Comparison of ENCODE assay signal across 9 cellular contexts in the genomic region with DNA sequence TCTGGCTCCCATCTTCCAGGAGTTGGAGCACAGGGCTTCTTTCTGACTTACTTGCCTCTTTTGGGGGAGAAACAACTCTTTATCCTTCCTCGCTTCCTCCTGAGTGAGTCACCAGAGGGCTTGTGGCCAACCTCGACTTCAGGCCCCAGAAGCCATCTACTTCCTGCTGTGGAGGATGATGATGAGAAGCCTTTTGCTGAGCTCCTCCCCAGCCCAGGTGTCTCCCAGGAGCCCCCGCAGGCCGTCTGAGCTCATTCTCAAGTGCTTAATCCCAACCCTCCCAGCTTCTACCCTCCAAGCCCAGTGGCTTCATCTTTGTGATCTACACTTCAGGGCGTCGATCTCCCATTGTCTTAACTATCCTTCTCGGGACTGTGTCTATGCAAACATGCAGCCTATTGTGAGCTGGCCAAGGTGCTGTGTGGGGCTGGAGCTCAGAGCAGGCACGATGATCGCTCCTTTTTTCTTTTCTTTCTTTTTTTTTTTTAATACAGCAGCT. TPM values are rescaled to one million over a fixed set of nuclear protein-coding genes. Genes with fewer than 3 reads are reported as not detected.
DNase-seq lines count a peak whose midpoint lies in the region; ATAC-seq and TF ChIP-seq lines count a peak whose summit lies in the region.
"Had no signal": no experiment of that assay in that cellular context is flagged by ENCODE, and none has a peak within 500 bp of the region (broad histone marks: within the 10 kb centered on the region; RNA-seq: fewer than 3 reads in every experiment).

No MANE protein-coding gene starts in this region.

- H4K8ac ChIP-seq in neuronal stem cell (ENCODE audit: low read depth, low read length) = no peak overlapping the region

- no peaks in the 10 kb centered on the region for H3K9me3 ChIP-seq in PC-9 (ENCODE audit: insufficient read depth, low read depth)
- no peaks in the 10 kb centered on the region for H3K9me3 ChIP-seq in neuronal stem cell (replicated peaks in 1 of 2; ENCODE audit: control insufficient read depth in 2 of 2, insufficient read depth in 1 of 2, low read depth in 1 of 2, low read length in 2 of 2)

- H3K27me3 ChIP-seq in PC-9 (ENCODE audit: insufficient read depth, low read depth) = no peaks in the 10 kb centered on the region
- peaks cover 0 to 30% (median 0%) of the 10 kb centered on the region in 3 experiments for H3K27me3 ChIP-seq in neuronal stem cell (ENCODE audit: control insufficient read depth in 3 of 3, insufficient read depth in 3 of 3, low read depth in 1 of 3, low read length in 3 of 3)

- H3K79me1 ChIP-seq in neuronal stem cell (ENCODE audit: low read depth, low read length) = no peaks in the 10 kb centered on the region

- DNase-seq in Daoy (ENCODE audit: low read depth) (peak; percentile 70), PC-9 (peak; percentile 64 to 74), neuronal stem cell (ENCODE audit: low spot score) (no peak), NCI-H1048 (lab: John Stamatoyannopoulos, UW) (no peak), NCI-H146 (lab: John Stamatoyannopoulos, UW) (no peak)
- DNase-seq in activated naive CD4-positive, alpha-beta T cell treated with anti-CD3 and anti-CD28 coated beads for 36 hours = peak; percentile 81
- DNase-seq: cortex of kidney had no signal

- H3K9me2 ChIP-seq in PC-9 (ENCODE audit: insufficient read depth) = no peaks in the 10 kb centered on the region

- TF ChIP-seq POLR2A in GM18505 (IDR thresholded peaks at IDR 0.05; ENCODE audit: borderline replicate concordance, extremely low read depth, insufficient read depth, insufficient read length) = no peak

- ATAC-seq in GM18511 (IDR thresholded peaks at IDR 0.05; ENCODE audit: unreplicated experiment) (no peak), GM18505 (IDR thresholded peaks at IDR 0.05; ENCODE audit: unreplicated experiment) (no peak)

- no peak for TF ChIP-seq CTCF in PC-9 (conservative IDR thresholded peaks at IDR 0.05)

- H2BK12ac ChIP-seq in neuronal stem cell (ENCODE audit: low read length) = no peak overlapping the region

- H3K4me3 ChIP-seq in PC-9 (no peak overlapping the region), neuronal stem cell (ENCODE audit: low read length in 2 of 2) (no peak overlapping the region)

- H2BK15ac ChIP-seq in neuronal stem cell (ENCODE audit: low read length) = no peak overlapping the region

- no peaks in the 10 kb centered on the region for H3K27me3 Mint-ChIP-seq in activated naive CD4-positive, alpha-beta T cell treated with anti-CD3 and anti-CD28 coated beads for 36 hours (ENCODE audit: low read depth)

- H3K4me2 ChIP-seq in PC-9 = peak overlapping the region; percentile 37
- H3K4me2 ChIP-seq in neuronal stem cell (ENCODE audit: insufficient read depth, low read length, poor library complexity, severe bottlenecking) = no peak overlapping the region

- H3K4me1 ChIP-seq in PC-9 (replicated peaks; ENCODE audit: insufficient read depth) = peaks cover 11% of the 10 kb centered on the region
- H3K4me1 ChIP-seq in neuronal stem cell (ENCODE audit: control insufficient read depth in 2 of 2, insufficient read depth in 1 of 2, low read depth in 1 of 2, low read length in 2 of 2) = peaks cover 0 to 6% of the 10 kb centered on the region in 2 donors

- no peaks in the 10 kb centered on the region for H3F3A ChIP-seq in PC-9 (ENCODE audit: insufficient read depth, low read depth)

- H3K14ac ChIP-seq in neuronal stem cell (ENCODE audit: low read length) = no peak overlapping the region

- H3K36me3 ChIP-seq in PC-9 (ENCODE audit: low read depth) (no peaks in the 10 kb centered on the region), neuronal stem cell (replicated peaks in 1 of 2; ENCODE audit: control insufficient read depth in 2 of 2, insufficient read depth in 2 of 2, low read length in 2 of 2) (no peaks in the 10 kb centered on the region)

- H3K9me3 Mint-ChIP-seq in activated naive CD4-positive, alpha-beta T cell treated with anti-CD3 and anti-CD28 coated beads for 36 hours = no peaks in the 10 kb centered on the region

- H3K9ac ChIP-seq in neuronal stem cell (ENCODE audit: low read depth, low read length, poor library complexity) = no peak overlapping the region

- no peak overlapping the region for H4K91ac ChIP-seq in neuronal stem cell (ENCODE audit: low read depth, low read length, poor library complexity)

- H3K4me1 Mint-ChIP-seq in activated naive CD4-positive, alpha-beta T cell treated with anti-CD3 and anti-CD28 coated beads for 36 hours (ENCODE audit: low read depth) = peaks cover 21% of the 10 kb centered on the region

- H3K79me2 ChIP-seq in PC-9 (ENCODE audit: low read depth) = no peaks in the 10 kb centered on the region

- H3K18ac ChIP-seq in neuronal stem cell (ENCODE audit: low read length) = no peak overlapping the region

- no peak overlapping the region for H3K4ac ChIP-seq in neuronal stem cell (ENCODE audit: low read length)

- intact Hi-C loops in PC-9 (cut with micrococcal nuclease; ENCODE audit: unreplicated experiment) = no loop called here
- intact Hi-C loops in activated naive CD4-positive, alpha-beta T cell treated with anti-CD3 and anti-CD28 coated beads for 36 hours (cut with micrococcal nuclease) = loop anchor here (5.0 kb wide), 1 partner anchor 74 kb away; a partner anchor contains a TSS

- H3K36me3 Mint-ChIP-seq in activated naive CD4-positive, alpha-beta T cell treated with anti-CD3 and anti-CD28 coated beads for 36 hours (ENCODE audit: low read depth) = peaks cover 9% of the 10 kb centered on the region

- CTCF ChIA-PET in PC-9 (lab: Charles Lee) = no interaction called here
- CTCF ChIA-PET in activated naive CD4-positive, alpha-beta T cell treated with anti-CD3 and anti-CD28 coated beads for 36 hours (lab: Charles Lee) = interaction anchor here (0.7 to 4.2 kb wide), 10 partner anchors 9 to 204 kb away, joined by 3 to 17 read pairs (median 4); no protein-coding TSS in a partner anchor

- H2AFZ ChIP-seq in PC-9 = no peak overlapping the region
- H2AFZ ChIP-seq in neuronal stem cell (ENCODE audit: low read length) = peak overlapping the region; percentile 67

- H3K27ac ChIP-seq in PC-9 = peak overlapping the region; percentile 32; the same call in 1 of the 2 replicates
- H3K27ac ChIP-seq in neuronal stem cell (replicated peaks; ENCODE audit: low read length) = no peak overlapping the region

- no TSS peak for BruUV-seq in PC-9 (replicated peaks; lab: Mats Ljungman, UMichigan)

- no CpG with 5 or more reads among the region's 9 CpGs for WGBS in neuronal stem cell (ENCODE audit: extremely low coverage in 2 of 2, insufficient read length in 2 of 2, insufficient replicate concordance in 1 of 2), 2 donors

- no peaks in the 10 kb centered on the region for H4K20me1 ChIP-seq in PC-9 (ENCODE audit: insufficient read depth)

- POLR2A ChIA-PET in PC-9 (lab: Charles Lee; ENCODE audit: unreplicated experiment) = interaction anchor here (0.6 to 0.7 kb wide), 3 partner anchors 39 to 456 kb away, joined by 3 to 16 read pairs (median 10); no protein-coding TSS in a partner anchor

- H3K27ac Mint-ChIP-seq in activated naive CD4-positive, alpha-beta T cell treated with anti-CD3 and anti-CD28 coated beads for 36 hours = peak overlapping the region; percentile 90

- H2BK120ac ChIP-seq in neuronal stem cell (ENCODE audit: low read depth, low read length) = no peak overlapping the region

- no peak overlapping the region for H2BK5ac ChIP-seq in neuronal stem cell (ENCODE audit: low read length)

- H3K4me3 Mint-ChIP-seq in activated naive CD4-positive, alpha-beta T cell treated with anti-CD3 and anti-CD28 coated beads for 36 hours = peak overlapping the region; percentile 33

- no peak overlapping the region for H2AK5ac ChIP-seq in neuronal stem cell (ENCODE audit: low read depth, low read length)

- no peak overlapping the region for H3K23ac ChIP-seq in neuronal stem cell (ENCODE audit: low read depth, low read length, poor library complexity)

RNA-seq across cellular contexts. Expression of a gene that starts 27.9 kb away (rescaled TPM):
- total RNA-seq in Daoy (2014; rRNA removed; shearing (Covaris generic)) = 1.3 and 3.7 TPM in 2 replicates
- total RNA-seq in PC-9 (2021) = 12.3 and 14.8 TPM in 2 replicates
- 1 to 10 TPM; 5.5 to 5.8 TPM for total RNA-seq in activated naive CD4-positive, alpha-beta T cell treated with anti-CD3 and anti-CD28 coated beads for 36 hours
- 4.7 TPM for polyA plus RNA-seq in neuronal stem cell (2013, experiment 1 of 2)
- polyA plus RNA-seq in neuronal stem cell (2013, experiment 2 of 2) = 5.3 TPM

RNA-seq across cellular contexts. Expression of a gene that starts 35.0 kb away (rescaled TPM):
- total RNA-seq in Daoy (2014; rRNA removed; shearing (Covaris generic)) = 1.6 and 3.0 TPM in 2 replicates
- 3.4 and 4.0 TPM in 2 replicates for total RNA-seq in PC-9 (2021)
- total RNA-seq in activated naive CD4-positive, alpha-beta T cell treated with anti-CD3 and anti-CD28 coated beads for 36 hours = 1 to 10 TPM; 6.7 to 7.3 TPM
- polyA plus RNA-seq in neuronal stem cell (2013, experiment 1 of 2) = 1.1 TPM
- 1.1 TPM for polyA plus RNA-seq in neuronal stem cell (2013, experiment 2 of 2)

Comparison
In these comparisons a context has a peak if more than half of its experiments do, and no peak if none do; other contexts are left out.
1. DNase-seq: peak in Daoy (single experiment), PC-9 (2 of 2) and activated naive CD4-positive, alpha-beta T cell treated with anti-CD3 and anti-CD28 coated beads for 36 hours (single experiment); none in neuronal stem cell (single experiment), NCI-H1048 (single experiment) and NCI-H146 (single experiment).